1 cellular context compared by ENCODE assay signal in genomic region chr17:19247423-19247822, GRCh38.
TF ChIP-seq lines count a peak whose summit lies in the region.

No MANE protein-coding gene starts in this region.

TF ChIP-seq in GM23338, 12 proteins besides CTCF, POLR2A, EP300 and RAD21 (continued from another document):
- no peak for TF ChIP-seq ZNF462 (CRISPR knock-in tag; IDR thresholded peaks at IDR 0.05)
- TF ChIP-seq JUNB (IDR thresholded peaks at IDR 0.05; ENCODE audit: unreplicated experiment): no peak
- no peak for TF ChIP-seq POLR2AphosphoS5 (IDR thresholded peaks at IDR 0.05; ENCODE audit: low read depth)
- no peak for TF ChIP-seq STAT1 (IDR thresholded peaks at IDR 0.05; ENCODE audit: unreplicated experiment)
- no peak for TF ChIP-seq ETS1 (IDR thresholded peaks at IDR 0.05)
- no peak for TF ChIP-seq CREB1 (CRISPR knock-in tag; IDR thresholded peaks at IDR 0.05; ENCODE audit: low read depth)
